In genomic region chr6:1870902-1871301, GRCh38 we compare ENCODE assay signal across 17 cellular contexts.
"Had no signal": no experiment of that assay in that cellular context is flagged by ENCODE, and none has a peak within 500 bp of the region (broad histone marks: within the 10 kb centered on the region; RNA-seq: fewer than 3 reads in every experiment).

No MANE protein-coding gene starts in this region.

- H3K4me1 ChIP-seq: breast epithelium, upper lobe of left lung had no signal

- H3K36me3 ChIP-seq: breast epithelium, esophagus muscularis mucosa, lower lobe of right lung, upper lobe of left lung had no signal

- H3K4me3 Mint-ChIP-seq: activated B cell treated with CpG ODN at 0.5 μM for 24 hours; activated CD8-positive, alpha-beta T cell treated with anti-CD3 and anti-CD28 coated beads for 36 hours; stimulated activated naive CD8-positive, alpha-beta T cell treated with anti-CD3 and anti-CD28 coated beads, Interleukin-15, Interleukin-2, amounts not matched to agents 100 ng/mL and 50 ng/mL, for 24 hours had no signal

- H3K27me3 Mint-ChIP-seq: activated B cell treated with CpG ODN at 0.5 μM for 24 hours; activated CD8-positive, alpha-beta T cell treated with anti-CD3 and anti-CD28 coated beads for 36 hours; stimulated activated naive CD8-positive, alpha-beta T cell treated with anti-CD3 and anti-CD28 coated beads, Interleukin-15, Interleukin-2, amounts not matched to agents 100 ng/mL and 50 ng/mL, for 24 hours had no signal

- H3K27ac ChIP-seq: breast epithelium, esophagus muscularis mucosa, lower lobe of right lung, upper lobe of left lung had no signal

- H3K27ac Mint-ChIP-seq: activated B cell treated with CpG ODN at 0.5 μM for 24 hours; activated CD8-positive, alpha-beta T cell treated with anti-CD3 and anti-CD28 coated beads for 36 hours; progenitor cell of endocrine pancreas; stimulated activated naive CD8-positive, alpha-beta T cell treated with anti-CD3 and anti-CD28 coated beads, Interleukin-15, Interleukin-2, amounts not matched to agents 100 ng/mL and 50 ng/mL, for 24 hours had no signal

- H3K9me3 Mint-ChIP-seq: activated B cell treated with CpG ODN at 0.5 μM for 24 hours; activated CD8-positive, alpha-beta T cell treated with anti-CD3 and anti-CD28 coated beads for 36 hours; stimulated activated naive CD8-positive, alpha-beta T cell treated with anti-CD3 and anti-CD28 coated beads, Interleukin-15, Interleukin-2, amounts not matched to agents 100 ng/mL and 50 ng/mL, for 24 hours had no signal

- ATAC-seq: activated CD8-positive, alpha-beta T cell treated with anti-CD3 and anti-CD28 coated beads for 36 hours; left colon; lower lobe of right lung had no signal

- H3K4me3 ChIP-seq: breast epithelium, esophagus muscularis mucosa, lower lobe of right lung, upper lobe of left lung had no signal

- DNase-seq: activated B cell treated with CpG ODN at 0.5 μM for 24 hours; activated CD4-positive, alpha-beta T cell treated with anti-CD3 and anti-CD28 coated beads for 48 hours; activated CD8-positive, alpha-beta T cell treated with anti-CD3 and anti-CD28 coated beads for 36 hours; activated naive CD4-positive, alpha-beta T cell treated with anti-CD3 and anti-CD28 coated beads, Interleukin-2, amount 50 U/mL, for 16 hours; activated T-cell treated with anti-CD3 and anti-CD28 coated beads, Interleukin-2, amount 50 U/mL, for 1 hour; cortex of kidney; left colon; lower lobe of right lung; midbrain; stimulated activated CD4-positive, alpha-beta T cell treated with anti-CD3 and anti-CD28 coated beads, Interleukin-12 subunit alpha, Interleukin-12 subunit beta, amount 100 ng/mL, for 4 hours; stimulated activated CD4-positive, alpha-beta T cell treated with anti-CD3 and anti-CD28 coated beads, Interleukin-1b, Interleukin-23, amount 100 ng/mL, for 48 hours; SW 1271; upper lobe of left lung had no signal

- H3K9me3 ChIP-seq: breast epithelium, esophagus muscularis mucosa, lower lobe of right lung, upper lobe of left lung had no signal

- H3K27me3 ChIP-seq: breast epithelium, esophagus muscularis mucosa, upper lobe of left lung had no signal
